9 cellular contexts compared by ENCODE assay signal in genomic region chr12:113981876-113982275, GRCh38.
"Had no signal": no experiment of that assay in that cellular context is flagged by ENCODE, and none has a peak within 500 bp of the region (broad histone marks: within the 10 kb centered on the region; RNA-seq: fewer than 3 reads in every experiment).

No MANE protein-coding gene starts in this region.

- H3K4me1 Mint-ChIP-seq: GM23338, H9 had no signal

- H3K4me3 ChIP-seq: GM23248, GM23338, HAP-1 had no signal

- DNase-seq: GM23248, GOT3, H7, H9, HCEC 1CT, HFFc6 had no signal

- H3K9me3 Mint-ChIP-seq: GM23338, H9, HFFc6 had no signal

- H3K27ac Mint-ChIP-seq: GM23338, H9, HFFc6 had no signal

- H3K9me3 ChIP-seq: HAP-1 had no signal

- H3K36me3 ChIP-seq: HAP-1 had no signal

- H3K4me1 ChIP-seq: HAP-1 had no signal

- H3K4me3 Mint-ChIP-seq: GM23338, H9, HFFc6 had no signal

- ATAC-seq: GM23338, HCT116 had no signal

- H3K27ac ChIP-seq: GM23248 had no signal
